Comparison of ENCODE assay signal across 17 cellular contexts in genomic region chr11:10602366-10602765, GRCh38. TPM values are rescaled to one million over a fixed set of nuclear protein-coding genes. Genes with fewer than 3 reads are reported as not detected.
DNase-seq lines count a peak whose midpoint lies in the region; ATAC-seq and TF ChIP-seq lines count a peak whose summit lies in the region.
"Had no signal": no experiment of that assay in that cellular context is flagged by ENCODE, and none has a peak within 500 bp of the region (broad histone marks: within the 10 kb centered on the region; RNA-seq: fewer than 3 reads in every experiment).

No MANE protein-coding gene starts in this region.

- H3K9me3 ChIP-seq in adrenal gland (replicated peaks in 1 of 3): no peaks in the 10 kb centered on the region
- no peaks in the 10 kb centered on the region for H3K9me3 ChIP-seq in esophagus muscularis mucosa
- no peaks in the 10 kb centered on the region for H3K9me3 ChIP-seq in tibial artery

- H3K27me3 ChIP-seq in adrenal gland (no peaks in the 10 kb centered on the region), esophagus muscularis mucosa (no peaks in the 10 kb centered on the region), rectal smooth muscle tissue (ENCODE audit: control insufficient read depth, insufficient read depth, low read length) (no peaks in the 10 kb centered on the region), tibial artery (no peaks in the 10 kb centered on the region)

- TF ChIP-seq POLR2A in adrenal gland (IDR thresholded peaks at IDR 0.05): no peak
- TF ChIP-seq POLR2A in esophagus muscularis mucosa (IDR thresholded peaks at IDR 0.05; ENCODE audit: low read depth): no peak

- intact Hi-C loops in adrenal gland (cut with DNase I): no loop called here
- intact Hi-C loops in esophagus muscularis mucosa (cut with DNase I): no loop called here
- intact Hi-C loops in tibial artery (cut with DNase I; ENCODE audit: low total_unique reads): no loop called here

- ATAC-seq in GM21526 (IDR thresholded peaks at IDR 0.05; ENCODE audit: low FRiP score, unreplicated experiment): no peak

- no peaks in the 10 kb centered on the region for H3K36me3 ChIP-seq in adrenal gland (replicated peaks in 1 of 2)
- H3K36me3 ChIP-seq in esophagus muscularis mucosa: peaks cover 0 to 71% (median 22%) of the 10 kb centered on the region in 4 donors
- peaks cover 7% of the 10 kb centered on the region for H3K36me3 ChIP-seq in rectal smooth muscle tissue (ENCODE audit: control insufficient read depth, insufficient read depth, low read length)
- peaks cover 87 to 89% (median 88%) of the 10 kb centered on the region in 3 donors for H3K36me3 ChIP-seq in tibial artery

- 78 to 88% (median 80%) methylated on average over 5 to 7 of the region's 7 CpGs for WGBS in adrenal gland, 4 donors
- WGBS in esophagus muscularis mucosa: 97% methylated on average over 7 of the region's 7 CpGs

- H3K4me1 ChIP-seq in adrenal gland (replicated peaks in 1 of 2) (peaks cover 28 to 42% of the 10 kb centered on the region in 2 donors), esophagus muscularis mucosa (peaks cover 36 to 100% (median 90%) of the 10 kb centered on the region in 4 donors), rectal smooth muscle tissue (ENCODE audit: control insufficient read depth, insufficient read depth, low read length) (peaks cover 24% of the 10 kb centered on the region), tibial artery (peaks cover 4 to 67% (median 18%) of the 10 kb centered on the region in 4 donors)

- no peak for TF ChIP-seq EP300 in esophagus muscularis mucosa (IDR thresholded peaks at IDR 0.05)

- H3K4me3 ChIP-seq in adrenal gland: no peak overlapping the region
- H3K4me3 ChIP-seq in esophagus muscularis mucosa: no peak overlapping the region
- H3K4me3 ChIP-seq in rectal smooth muscle tissue (ENCODE audit: low read length): no peak overlapping the region
- no peak overlapping the region for H3K4me3 ChIP-seq in tibial artery

- peak overlapping the region in 3 of 5 donors; percentile 6 to 92 (median 48) for H3K27ac ChIP-seq in adrenal gland
- H3K27ac ChIP-seq in esophagus muscularis mucosa (replicated peaks in 1 of 4): peak overlapping the region; percentile 80 to 85 (median 83)
- peak overlapping the region; percentile 43 for H3K27ac ChIP-seq in rectal smooth muscle tissue (ENCODE audit: low read depth, low read length)
- H3K27ac ChIP-seq in tibial artery: peak overlapping the region; percentile 56 to 84

- no peak for TF ChIP-seq CTCF in adrenal gland (IDR thresholded peaks at IDR 0.05)
- no peak for TF ChIP-seq CTCF in esophagus muscularis mucosa (IDR thresholded peaks at IDR 0.05)
- no peak for TF ChIP-seq CTCF in tibial artery (IDR thresholded peaks at IDR 0.05)

- no peak overlapping the region for H3K9ac ChIP-seq in rectal smooth muscle tissue (ENCODE audit: low read length)

- no peak for DNase-seq in adrenal gland
- DNase-seq in esophagus muscularis mucosa (ENCODE audit: extremely low spot score): peak; percentile 77
- no peak for DNase-seq in tibial artery
- DNase-seq in activated CD4-positive, CD25-positive, alpha-beta regulatory T cell treated with anti-CD3 and anti-CD28 coated beads, Interleukin-2, amount 50 U/mL, for 72 hours: no peak
- no peak for DNase-seq in NOMO-1 treated with dmso at 0.1 percent for 144 hours (lab: John Stamatoyannopoulos, UW; ENCODE audit: unreplicated experiment)
- DNase-seq: AML-193; CD4-positive, alpha-beta memory T cell; DMS79 treated with DMSO at 0.1 percent for 48 hours; H9; NCI-H1417 treated with DMSO at 0.1 percent for 48 hours; NCI-H2029 treated with DMSO at 0.1 percent for 48 hours; NCI-H510A; NCI-H82; SIG-M5 had no signal

RNA-seq across cellular contexts. Expression of gene LYVE1, which starts 33.9 kb away (rescaled TPM):
- total RNA-seq in adrenal gland (100 to 1,000 TPM in 7 of 8 donors, 10 to 100 TPM in 1; 86.0 to 457 (median 254) TPM), esophagus muscularis mucosa (100 to 1,000 TPM in 1 of 4 donors, 10 to 100 TPM in 3; 59.5 to 150 (median 74.3) TPM)
- polyA plus RNA-seq in adrenal gland: 100 to 1,000 TPM in 1 of 3 donors, 10 to 100 TPM in 2; 29.1 to 398 (median 57.8) TPM
- total RNA-seq: CD4-positive, alpha-beta memory T cell; H9; HT-29 had no signal
- polyA plus RNA-seq: CD4-positive, alpha-beta memory T cell had no signal
